ENCODE assay signal across 14 cellular contexts in the genomic region with DNA sequence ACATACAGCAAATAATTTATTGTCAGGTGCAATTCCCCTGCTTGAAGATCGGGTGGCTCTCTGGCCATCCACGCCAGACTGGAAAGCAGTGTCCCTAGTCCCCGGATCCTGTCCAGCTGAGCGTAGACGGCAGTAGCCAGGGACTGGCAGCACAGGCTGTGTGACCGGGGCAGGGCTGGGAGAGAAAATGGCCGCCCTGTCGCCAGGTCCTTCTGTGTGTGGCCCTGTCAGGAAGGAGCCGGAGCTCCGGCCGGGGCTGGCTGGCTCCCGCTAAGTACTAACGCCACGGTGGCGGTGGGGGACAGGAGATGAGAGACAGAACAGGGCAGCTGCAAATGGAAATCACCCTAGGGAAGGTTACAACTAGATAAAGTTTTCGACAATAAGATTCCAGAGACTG.
"Had no signal": no experiment of that assay in that cellular context is flagged by ENCODE, and none has a peak within 500 bp of the region (broad histone marks: within the 10 kb centered on the region; RNA-seq: fewer than 3 reads in every experiment).

No MANE protein-coding gene starts in this region.

- ATAC-seq: activated CD4-positive, CD25-positive, alpha-beta regulatory T cell treated with anti-CD3 and anti-CD28 coated beads, Interleukin-2, amount 50 U/mL, for 24 hours; naive thymus-derived CD8-positive, alpha-beta T cell; stimulated activated naive CD8-positive, alpha-beta T cell treated with anti-CD3 and anti-CD28 coated beads, Interleukin-15, Interleukin-2, amounts not matched to agents 100 U/mL and 50 U/mL, for 24 hours had no signal

- H3K27me3 Mint-ChIP-seq: progenitor cell of endocrine pancreas had no signal

- H3K36me3 ChIP-seq: esophagus squamous epithelium, sigmoid colon, suprapubic skin had no signal

- H3K4me3 Mint-ChIP-seq: activated naive CD8-positive, alpha-beta T cell; naive thymus-derived CD8-positive, alpha-beta T cell; type B pancreatic cell had no signal

- H3K4me3 ChIP-seq: esophagus squamous epithelium, sigmoid colon, suprapubic skin had no signal

- H3K4me1 ChIP-seq: esophagus squamous epithelium, suprapubic skin had no signal

- H3K4me1 Mint-ChIP-seq: naive thymus-derived CD8-positive, alpha-beta T cell had no signal

- H3K27ac ChIP-seq: esophagus squamous epithelium, sigmoid colon, suprapubic skin had no signal

- H3K27me3 ChIP-seq: esophagus squamous epithelium, sigmoid colon, suprapubic skin had no signal

- DNase-seq: activated effector memory CD4-positive, alpha-beta T cell treated with Interleukin-2 at 50 U/mL for 16 hours; activated T-cell treated with anti-CD3 and anti-CD28 coated beads, Interleukin-2, amount 50 U/mL, for 1 hour; esophagus squamous epithelium; foreskin melanocyte; naive thymus-derived CD8-positive, alpha-beta T cell; occipital lobe; sigmoid colon; stimulated activated CD4-positive, alpha-beta T cell treated with anti-CD3 and anti-CD28 coated beads, Interleukin-2, amount 100 ng/mL, for 48 hours; stimulated activated naive CD8-positive, alpha-beta T cell treated with anti-CD3 and anti-CD28 coated beads, Interleukin-15, Interleukin-2, amounts not matched to agents 100 U/mL and 50 U/mL, for 24 hours had no signal

- H3K27ac Mint-ChIP-seq: activated naive CD8-positive, alpha-beta T cell; naive thymus-derived CD8-positive, alpha-beta T cell; progenitor cell of endocrine pancreas; type B pancreatic cell had no signal

- H3K9me3 ChIP-seq: esophagus squamous epithelium, sigmoid colon, suprapubic skin had no signal

- H3K9me3 Mint-ChIP-seq: type B pancreatic cell had no signal

- H3K36me3 Mint-ChIP-seq: activated naive CD8-positive, alpha-beta T cell; naive thymus-derived CD8-positive, alpha-beta T cell; type B pancreatic cell had no signal
